12 cellular contexts compared by ENCODE assay signal in the genomic region with DNA sequence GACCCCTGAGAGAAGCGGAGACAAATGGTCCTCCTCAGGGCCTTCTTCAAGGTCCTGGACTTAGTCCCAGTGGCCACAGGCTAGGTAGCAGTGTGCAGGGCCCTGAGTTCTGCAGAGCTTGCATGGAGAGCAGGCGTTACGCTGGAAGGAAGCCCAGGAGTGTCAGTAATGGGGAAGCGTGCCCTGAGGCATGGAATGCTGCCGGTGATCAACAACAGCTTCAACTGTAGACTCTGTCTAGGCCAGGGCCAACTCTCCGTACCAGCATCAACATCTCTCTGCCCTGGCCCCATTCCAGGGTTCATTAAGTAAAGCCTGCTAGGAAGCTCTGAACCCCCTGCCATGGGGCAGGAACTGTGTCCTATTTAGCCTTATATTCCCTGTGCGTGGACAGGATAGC. TPM values are rescaled to one million over a fixed set of nuclear protein-coding genes. Genes with fewer than 3 reads are reported as not detected.
DNase-seq lines count a peak whose midpoint lies in the region; TF ChIP-seq lines count a peak whose summit lies in the region.
"Had no signal": no experiment of that assay in that cellular context is flagged by ENCODE, and none has a peak within 500 bp of the region (broad histone marks: within the 10 kb centered on the region; RNA-seq: fewer than 3 reads in every experiment).

No MANE protein-coding gene starts in this region.

- intact Hi-C loops in lower leg skin (cut with DNase I; ENCODE audit: low total_unique reads) (no loop called here), uterus (cut with DNase I; ENCODE audit: low total_unique reads) (no loop called here)

- H3K27me3 ChIP-seq in uterus: no peaks in the 10 kb centered on the region

- no peaks in the 10 kb centered on the region for H3K9me3 ChIP-seq in uterus

- 21 to 38% methylated on average over 3 to 7 of the region's 7 CpGs for WGBS in lower leg skin, 2 donors

- no peaks in the 10 kb centered on the region for H3K36me3 ChIP-seq in uterus

- TF ChIP-seq CTCF in lower leg skin (IDR thresholded peaks at IDR 0.05) (no peak), uterus (IDR thresholded peaks at IDR 0.05) (no peak)

- peak overlapping the region in 1 of 2 donors; percentile 64 for H3K27ac ChIP-seq in uterus
- H3K27ac ChIP-seq: SK-N-MC had no signal

- DNase-seq in NCI-H1417 (lab: John Stamatoyannopoulos, UW) (peak in 2 of 3 experiments; percentile 6 to 23), NCI-H1417 treated with DMSO at 0.1 percent for 48 hours (lab: John Stamatoyannopoulos, UW) (no peak), ecto neural progenitor cell (ENCODE audit: low spot score) (peak; percentile 60), lower leg skin (ENCODE audit: low spot score in 2 of 2) (peak; percentile 60 to 92), uterus (no peak), NCI-H82 (lab: John Stamatoyannopoulos, UW) (no peak), DMS153 treated with DMSO at 0.1 percent for 48 hours (lab: John Stamatoyannopoulos, UW; ENCODE audit: unreplicated experiment) (no peak)
- DNase-seq in activated CD8-positive, alpha-beta memory T cell treated with anti-CD3 and anti-CD28 coated beads, Interleukin-2, amount 50 U/mL, for 4 hours: no peak
- DNase-seq: AML-193; GOT3; stimulated activated CD4-positive, alpha-beta T cell treated with anti-CD3 and anti-CD28 coated beads, Interleukin-15, amount 100 ng/mL, for 24 hours had no signal

- TF ChIP-seq POLR2A in lower leg skin (IDR thresholded peaks at IDR 0.05): no peak
- TF ChIP-seq POLR2A in uterus (IDR thresholded peaks at IDR 0.05): no peak

- H3K4me1 ChIP-seq in uterus: peaks cover 0 to 11% of the 10 kb centered on the region in 2 donors

- peak overlapping the region; percentile 29 for H3K4me3 ChIP-seq in lower leg skin (ENCODE audit: low read depth, poor library complexity, severe bottlenecking)
- H3K4me3 ChIP-seq in uterus: peak overlapping the region; percentile 13 to 43
- H3K4me3 ChIP-seq: SK-N-MC had no signal

RNA-seq across cellular contexts. Expression of a gene that starts 0.6 kb away (rescaled TPM):
- total RNA-seq in lower leg skin (10 to 100 TPM; 13.0 to 25.4 (median 19.7) TPM), uterus (1 to 10 TPM in 3 of 4 donors, under 1 TPM in 1; 0.26 to 9.2 (median 1.8) TPM)

RNA-seq across cellular contexts. Expression of a gene that starts 14.0 kb away (rescaled TPM):
- total RNA-seq in lower leg skin: 10 to 100 TPM; 21.6 to 38.1 (median 24.5) TPM
- total RNA-seq in uterus: 10 to 100 TPM in 3 of 4 donors, under 1 TPM in 1; 0.77 to 42.6 (median 17.6) TPM

RNA-seq across cellular contexts. Expression of a gene that starts 23.6 kb away (rescaled TPM):
- total RNA-seq in lower leg skin (10 to 100 TPM; 56.1 to 90.8 (median 65.5) TPM), uterus (100 to 1,000 TPM in 3 of 4 donors, 10 to 100 TPM in 1; 26.0 to 131 (median 115) TPM)

RNA-seq across cellular contexts. Expression of a gene that starts 25.4 kb away (rescaled TPM):
- total RNA-seq in lower leg skin (not detected), uterus (not detected)

RNA-seq across cellular contexts. Expression of a gene that starts 27.3 kb away (rescaled TPM):
- total RNA-seq in lower leg skin (1 to 10 TPM; 5.5 to 9.6 (median 6.4) TPM), uterus (10 to 100 TPM; 14.2 to 81.9 (median 19.7) TPM)

Comparison
In these comparisons a context has a peak if more than half of its experiments do, and no peak if none do; other contexts are left out.
1. DNase-seq: peak in NCI-H1417 (2 of 3), ecto neural progenitor cell (single experiment) and lower leg skin (2 of 2); none in NCI-H1417 treated with DMSO at 0.1 percent for 48 hours (single experiment), uterus (0 of 2), NCI-H82 (single experiment), DMS153 treated with DMSO at 0.1 percent for 48 hours (single experiment) and activated CD8-positive, alpha-beta memory T cell treated with anti-CD3 and anti-CD28 coated beads, Interleukin-2, amount 50 U/mL, for 4 hours (single experiment).